In the genomic region with DNA sequence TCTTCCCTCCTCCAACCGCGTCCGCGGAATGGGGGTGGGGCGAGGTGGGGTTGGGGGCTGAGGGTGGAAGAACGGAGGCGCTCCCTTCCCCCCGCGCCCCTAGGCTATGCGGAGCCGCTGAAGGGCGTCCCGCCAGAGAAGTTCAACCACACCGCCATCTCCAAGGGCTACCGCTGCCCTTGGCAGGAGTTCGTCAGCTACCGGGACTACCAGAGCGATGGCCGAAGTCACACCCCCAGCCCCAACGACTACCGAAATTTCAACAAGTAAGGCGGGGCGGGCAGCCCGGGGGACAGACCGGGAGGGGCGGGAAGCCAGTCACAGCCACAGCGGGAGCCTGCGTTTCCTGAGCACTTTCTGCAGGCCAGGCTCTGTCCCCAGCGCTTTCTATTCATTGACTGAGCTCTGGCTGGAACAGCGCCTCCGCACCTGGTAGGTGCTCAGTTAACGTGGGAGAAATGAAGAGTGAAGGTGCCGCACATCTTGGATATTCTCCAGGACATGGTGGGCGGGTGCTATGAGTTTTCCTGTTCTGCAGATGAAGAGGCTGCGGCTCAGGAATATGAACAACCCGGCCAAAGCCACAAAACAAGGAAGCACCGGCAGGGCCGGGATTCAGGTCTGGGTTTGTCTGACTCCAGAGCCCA, we compare ENCODE assay signal across 8 cellular contexts. TPM values are rescaled to one million over a fixed set of nuclear protein-coding genes. Genes with fewer than 3 reads are reported as not detected.
DNase-seq lines count a peak whose midpoint lies in the region; ATAC-seq and TF ChIP-seq lines count a peak whose summit lies in the region.

No MANE protein-coding gene starts in this region.

- DNase-seq in NOMO-1 treated with DMSO at 0.1 percent for 48 hours (lab: John Stamatoyannopoulos, UW; ENCODE audit: unreplicated experiment) = peak; percentile 32
- peak in 3 of 4 donors; percentile 31 to 44 (median 39) for DNase-seq in body of pancreas
- DNase-seq in islet precursor cell = peak; percentile 90
- DNase-seq in stimulated activated CD4-positive, alpha-beta T cell treated with anti-CD3 and anti-CD28 coated beads, Interleukin-12 subunit alpha, Interleukin-12 subunit beta, amount 100 ng/mL, for 4 hours = peak; percentile 13
- no peak for DNase-seq in NCI-H446 treated with DMSO at 0.1 percent for 48 hours (lab: John Stamatoyannopoulos, UW)

- peaks cover 17% of the 10 kb centered on the region for H3K4me1 ChIP-seq in body of pancreas

- H3K9me3 ChIP-seq in body of pancreas = no peaks in the 10 kb centered on the region

- no peak for TF ChIP-seq POLR2A in body of pancreas (IDR thresholded peaks at IDR 0.05)

- intact Hi-C loops in body of pancreas (cut with DNase I) = no loop called here

- no peaks in the 10 kb centered on the region for H3K36me3 ChIP-seq in body of pancreas (replicated peaks in 1 of 2; ENCODE audit: insufficient read depth in 1 of 2, low read depth in 2 of 2)

- H3K27ac ChIP-seq in body of pancreas = no peak overlapping the region

- TF ChIP-seq CTCF in GM12875 (IDR thresholded peaks at IDR 0.05; ENCODE audit: borderline replicate concordance, insufficient read depth, low read depth, low read length) (no peak), body of pancreas (IDR thresholded peaks at IDR 0.05) (no peak)

- H3K27me3 ChIP-seq in body of pancreas = peaks cover 0 to 9% of the 10 kb centered on the region in 2 donors

- 4 to 9% methylated on average over 28 to 38 of the region's 38 CpGs for WGBS in body of pancreas, 2 donors

- ATAC-seq in body of pancreas (peak; percentile 43), HG02884 (IDR thresholded peaks at IDR 0.05; ENCODE audit: unreplicated experiment) (no peak), GM19397 (IDR thresholded peaks at IDR 0.05; ENCODE audit: unreplicated experiment) (no peak)

- H3K4me3 ChIP-seq in GM12875 (ENCODE audit: low read depth, low read length) = peak overlapping the region; percentile 33
- no peak overlapping the region for H3K4me3 ChIP-seq in body of pancreas

RNA-seq across cellular contexts. Expression of gene MYOZ3, which starts 11.3 kb away (rescaled TPM):
- total RNA-seq in body of pancreas = under 1 TPM in 1 of 2 donors, not detected in 1; 0.26 TPM

RNA-seq across cellular contexts. Expression of gene RBM22, which starts 28.5 kb away (rescaled TPM):
- 10 to 100 TPM; 22.8 to 28.7 TPM for total RNA-seq in body of pancreas

RNA-seq across cellular contexts. Expression of gene SYNPO, which starts 31.9 kb away (rescaled TPM):
- total RNA-seq in body of pancreas = 10 to 100 TPM; 18.4 to 40.9 TPM
